25 cellular contexts compared by ENCODE assay signal in the genomic region with DNA sequence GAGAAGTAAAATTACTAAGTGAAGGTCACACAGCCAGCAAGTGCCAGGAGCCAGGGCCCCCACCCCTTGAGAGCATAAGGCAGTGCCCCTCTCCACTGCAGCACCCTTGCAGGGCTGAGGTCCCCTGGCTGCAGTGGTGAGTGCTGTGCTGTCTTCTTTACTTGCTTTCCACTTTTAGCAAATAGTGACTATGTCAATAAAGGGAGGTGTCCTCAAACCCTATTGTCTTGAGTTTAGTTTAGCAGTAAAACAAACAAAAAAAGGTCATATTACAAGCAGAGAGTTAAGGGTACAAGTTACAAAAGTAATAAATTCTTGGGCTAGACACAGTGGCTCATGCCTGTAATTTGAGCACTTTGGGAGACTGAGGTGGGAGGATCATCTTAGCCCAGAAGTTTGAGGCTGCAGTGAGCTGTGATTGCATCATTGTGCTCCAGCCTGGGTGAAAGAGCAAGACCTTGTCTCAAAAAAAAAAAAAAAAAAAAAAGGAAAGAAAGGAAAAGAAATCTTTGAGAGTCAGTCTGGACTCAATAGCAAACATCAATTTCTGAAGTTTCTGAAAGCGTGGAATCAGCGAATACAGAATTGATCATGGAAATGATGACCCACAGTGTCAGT. TPM values are rescaled to one million over a fixed set of nuclear protein-coding genes. Genes with fewer than 3 reads are reported as not detected.
DNase-seq lines count a peak whose midpoint lies in the region; ATAC-seq and TF ChIP-seq lines count a peak whose summit lies in the region.
"Had no signal": no experiment of that assay in that cellular context is flagged by ENCODE, and none has a peak within 500 bp of the region (broad histone marks: within the 10 kb centered on the region; RNA-seq: fewer than 3 reads in every experiment).

No MANE protein-coding gene starts in this region.

- H3K4me3 Mint-ChIP-seq in activated CD8-positive, alpha-beta memory T cell treated with anti-CD3 and anti-CD28 coated beads, Interleukin-2, amount 10 ng/mL, durations not matched to agents 7 days and 5 days, result no peak overlapping the region
- no peak overlapping the region for H3K4me3 Mint-ChIP-seq in endothelial cell (ENCODE audit: unreplicated experiment)
- H3K4me3 Mint-ChIP-seq: activated CD4-positive, alpha-beta memory T cell treated with anti-CD3 and anti-CD28 coated beads, Interleukin-2, amount 10 ng/mL, durations not matched to agents 7 days and 5 days; activated T-cell treated with anti-CD3 and anti-CD28 coated beads, Interleukin-2, amount 50 U/mL, for 24 hours; memory B cell; naive B cell had no signal

- H3K27ac ChIP-seq in colonic mucosa (no peak overlapping the region), transverse colon (peak overlapping the region in 3 of 4 donors; percentile 26 to 61 (median 40))
- H3K27ac ChIP-seq: BLaER1, dorsolateral prefrontal cortex, epithelial cell of prostate, SJSA1 had no signal

- TF ChIP-seq CTCF in colonic mucosa (IDR thresholded peaks at IDR 0.05), result no peak
- TF ChIP-seq CTCF in transverse colon (IDR thresholded peaks at IDR 0.05), result no peak
- no peak for TF ChIP-seq CTCF in endothelial cell (IDR thresholded peaks at IDR 0.05; ENCODE audit: unreplicated experiment)

- intact Hi-C loops in colonic mucosa (cut with DNase I) (no loop called here), transverse colon (cut with DNase I; ENCODE audit: low total_unique reads) (no loop called here)

- H3K27me3 ChIP-seq in colonic mucosa, result no peaks in the 10 kb centered on the region
- H3K27me3 ChIP-seq in transverse colon, result no peaks in the 10 kb centered on the region
- H3K27me3 ChIP-seq: BLaER1, SJSA1 had no signal

- TF ChIP-seq POLR2A in transverse colon (IDR thresholded peaks at IDR 0.05), result no peak

- no peaks in the 10 kb centered on the region for H3K4me1 Mint-ChIP-seq in activated CD8-positive, alpha-beta memory T cell treated with anti-CD3 and anti-CD28 coated beads, Interleukin-2, amount 10 ng/mL, durations not matched to agents 7 days and 5 days
- H3K4me1 Mint-ChIP-seq in endothelial cell (ENCODE audit: unreplicated experiment), result no peaks in the 10 kb centered on the region
- H3K4me1 Mint-ChIP-seq: activated CD4-positive, alpha-beta memory T cell treated with anti-CD3 and anti-CD28 coated beads, Interleukin-2, amount 10 ng/mL, durations not matched to agents 7 days and 5 days; memory B cell; naive B cell had no signal

- CTCF ChIA-PET in activated CD8-positive, alpha-beta memory T cell treated with anti-CD3 and anti-CD28 coated beads, Interleukin-2, amount 10 ng/mL, durations not matched to agents 7 days and 5 days (lab: Charles Lee), result no interaction called here

- no peak overlapping the region for H3K9ac ChIP-seq in colonic mucosa (ENCODE audit: low read depth in 2 of 2, low read length in 2 of 2)
- H3K9ac ChIP-seq: BLaER1 had no signal

- H3K27ac Mint-ChIP-seq in activated CD8-positive, alpha-beta memory T cell treated with anti-CD3 and anti-CD28 coated beads, Interleukin-2, amount 10 ng/mL, durations not matched to agents 7 days and 5 days, result no peak overlapping the region
- no peak overlapping the region for H3K27ac Mint-ChIP-seq in endothelial cell (ENCODE audit: unreplicated experiment)
- H3K27ac Mint-ChIP-seq: activated CD4-positive, alpha-beta memory T cell treated with anti-CD3 and anti-CD28 coated beads, Interleukin-2, amount 10 ng/mL, durations not matched to agents 7 days and 5 days; activated T-cell treated with anti-CD3 and anti-CD28 coated beads, Interleukin-2, amount 50 U/mL, for 24 hours; memory B cell had no signal

- DNase-seq in SIG-M5 treated with dmso at 0.1 percent for 504 hours (lab: John Stamatoyannopoulos, UW; ENCODE audit: unreplicated experiment), result peak; percentile 33
- no peak for DNase-seq in SIG-M5 (lab: John Stamatoyannopoulos, UW)
- peak; percentile 9 for DNase-seq in LHCN-M2 (ENCODE audit: low read depth)
- DNase-seq in colonic mucosa, result peak; percentile 41
- no peak for DNase-seq in transverse colon
- DNase-seq in activated CD8-positive, alpha-beta memory T cell treated with anti-CD3 and anti-CD28 coated beads, Interleukin-2, amount 50 U/mL, for 48 hours, result no peak
- no peak for DNase-seq in activated CD8-positive, alpha-beta memory T cell treated with anti-CD3 and anti-CD28 coated beads, Interleukin-2, amount 10 ng/mL, durations not matched to agents 7 days and 5 days
- DNase-seq in endothelial cell (ENCODE audit: low spot score), result no peak
- DNase-seq: activated CD4-positive, alpha-beta memory T cell treated with anti-CD3 and anti-CD28 coated beads, Interleukin-2, amount 10 ng/mL, durations not matched to agents 7 days and 5 days; activated naive CD4-positive, alpha-beta T cell; activated T-cell treated with anti-CD3 and anti-CD28 coated beads, Interleukin-2, amount 50 U/mL, for 24 hours; amygdala; caudate nucleus; dorsolateral prefrontal cortex; GOT3; MG63; naive B cell; NCI-H1436 treated with DMSO at 0.1 percent for 48 hours; NCI-H748 treated with DMSO at 0.1 percent for 48 hours; stimulated activated CD8-positive, alpha-beta memory T cell treated with anti-CD3 and anti-CD28 coated beads, Interleukin-4, amount 100 ng/mL, for 48 hours; T-helper 2 cell had no signal

- H3K27me3 Mint-ChIP-seq in activated CD8-positive, alpha-beta memory T cell treated with anti-CD3 and anti-CD28 coated beads, Interleukin-2, amount 10 ng/mL, durations not matched to agents 7 days and 5 days, result peaks cover 16% of the 10 kb centered on the region
- no peaks in the 10 kb centered on the region for H3K27me3 Mint-ChIP-seq in endothelial cell (ENCODE audit: unreplicated experiment)

- ATAC-seq in activated CD8-positive, alpha-beta memory T cell treated with anti-CD3 and anti-CD28 coated beads, Interleukin-2, amount 10 ng/mL, durations not matched to agents 7 days and 5 days, result no peak

- no peaks in the 10 kb centered on the region for H3K4me1 ChIP-seq in colonic mucosa
- H3K4me1 ChIP-seq in transverse colon, result peaks cover 5 to 19% (median 8%) of the 10 kb centered on the region in 4 donors
- H3K4me1 ChIP-seq: BLaER1 had no signal

- H3K36me3 Mint-ChIP-seq in activated CD8-positive, alpha-beta memory T cell treated with anti-CD3 and anti-CD28 coated beads, Interleukin-2, amount 10 ng/mL, durations not matched to agents 7 days and 5 days, result peaks cover 5% of the 10 kb centered on the region
- H3K36me3 Mint-ChIP-seq in endothelial cell (ENCODE audit: low read depth, unreplicated experiment), result no peaks in the 10 kb centered on the region

- TF ChIP-seq EP300 in transverse colon (IDR thresholded peaks at IDR 0.05; ENCODE audit: low read depth), result no peak

- in situ Hi-C loops in transverse colon (cut with MboI; ENCODE audit: low pct_ligation_motif_present in 1 of 4, low pct_unique_long_range_greater_than_20kb in 1 of 4, low sequenced_read_pairs in 3 of 4), result no loop called here

- H3K4me3 ChIP-seq in colonic mucosa (no peak overlapping the region), transverse colon (no peak overlapping the region)
- H3K4me3 ChIP-seq: BLaER1, dorsolateral prefrontal cortex, MG63, SJSA1 had no signal

- no peaks in the 10 kb centered on the region for H3K9me3 ChIP-seq in colonic mucosa
- H3K9me3 ChIP-seq in transverse colon, result no peaks in the 10 kb centered on the region
- H3K9me3 ChIP-seq: SJSA1 had no signal

- H3K9me3 Mint-ChIP-seq in activated CD8-positive, alpha-beta memory T cell treated with anti-CD3 and anti-CD28 coated beads, Interleukin-2, amount 10 ng/mL, durations not matched to agents 7 days and 5 days (ENCODE audit: low read depth), result peaks cover 6% of the 10 kb centered on the region
- H3K9me3 Mint-ChIP-seq in endothelial cell (ENCODE audit: unreplicated experiment), result no peaks in the 10 kb centered on the region

- no peaks in the 10 kb centered on the region for H3K36me3 ChIP-seq in colonic mucosa
- no peaks in the 10 kb centered on the region for H3K36me3 ChIP-seq in transverse colon
- H3K36me3 ChIP-seq: BLaER1, MG63, SJSA1 had no signal

- whole genome bisulfite sequencing in transverse colon (ENCODE audit: low coverage in 1 of 2), 2 donors, result 92 to 100% methylated on average over 2 of the region's 2 CpGs

RNA-seq across cellular contexts. Expression of a gene that starts 39.0 kb away (rescaled TPM):
- total RNA-seq in LHCN-M2 (2014; rRNA removed) (174 and 194 TPM in 2 replicates), colonic mucosa (100 to 1,000 TPM; 119 to 153 TPM), transverse colon (100 to 1,000 TPM in 3 of 4 donors, 10 to 100 TPM in 1; 77.1 to 166 (median 135) TPM), endothelial cell (ENCODE audit: unreplicated experiment) (102 TPM)
- 37.2 TPM for polyA plus RNA-seq in LHCN-M2 (2012)
- 10 to 100 TPM; 65.2 to 76.2 TPM for total RNA-seq in activated CD8-positive, alpha-beta memory T cell treated with anti-CD3 and anti-CD28 coated beads, Interleukin-2, amount 10 ng/mL, durations not matched to agents 7 days and 5 days

Comparison
In these comparisons a context has a peak if more than half of its experiments do, and no peak if none do; other contexts are left out.
1. DNase-seq: peak in SIG-M5 treated with dmso at 0.1 percent for 504 hours (single experiment), LHCN-M2 (single experiment) and colonic mucosa (single experiment); none in SIG-M5 (single experiment), transverse colon (single experiment), activated CD8-positive, alpha-beta memory T cell treated with anti-CD3 and anti-CD28 coated beads, Interleukin-2, amount 50 U/mL, for 48 hours (single experiment), activated CD8-positive, alpha-beta memory T cell treated with anti-CD3 and anti-CD28 coated beads, Interleukin-2, amount 10 ng/mL, durations not matched to agents 7 days and 5 days (single experiment) and endothelial cell (single experiment).